ENCODE assay signal across 3 cellular contexts in the genomic region with DNA sequence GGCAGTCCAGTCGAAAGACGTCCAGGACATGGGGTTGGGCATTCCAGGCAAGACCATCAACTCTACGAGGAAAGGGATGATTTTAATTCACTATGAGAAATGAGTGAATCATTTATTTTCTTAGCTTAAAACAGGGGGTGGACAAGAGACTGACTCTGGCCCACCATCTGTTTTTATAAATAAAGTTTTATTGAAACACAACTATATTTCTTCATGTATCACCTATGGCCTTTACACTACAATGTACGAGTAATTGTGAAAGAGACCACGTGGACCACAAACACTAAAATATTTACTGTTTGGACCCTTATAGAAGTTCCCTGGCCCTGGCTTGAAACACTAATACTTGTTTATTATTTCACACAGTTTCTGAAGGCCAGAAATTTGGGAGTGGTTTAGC.
A peak's percentile ranks its signal among the peaks of the same experiment; 100 is the strongest.
TF ChIP-seq lines count a peak whose summit lies in the region.

No MANE protein-coding gene starts in this region.

TF ChIP-seq in HepG2, 621 proteins besides CTCF, POLR2A, EP300 and RAD21 (continues in another document):
- TF ChIP-seq ZC3H4 (CRISPR knock-in tag; IDR thresholded peaks at IDR 0.05; ENCODE audit: borderline replicate concordance) = no peak
- TF ChIP-seq, protein P1, sequence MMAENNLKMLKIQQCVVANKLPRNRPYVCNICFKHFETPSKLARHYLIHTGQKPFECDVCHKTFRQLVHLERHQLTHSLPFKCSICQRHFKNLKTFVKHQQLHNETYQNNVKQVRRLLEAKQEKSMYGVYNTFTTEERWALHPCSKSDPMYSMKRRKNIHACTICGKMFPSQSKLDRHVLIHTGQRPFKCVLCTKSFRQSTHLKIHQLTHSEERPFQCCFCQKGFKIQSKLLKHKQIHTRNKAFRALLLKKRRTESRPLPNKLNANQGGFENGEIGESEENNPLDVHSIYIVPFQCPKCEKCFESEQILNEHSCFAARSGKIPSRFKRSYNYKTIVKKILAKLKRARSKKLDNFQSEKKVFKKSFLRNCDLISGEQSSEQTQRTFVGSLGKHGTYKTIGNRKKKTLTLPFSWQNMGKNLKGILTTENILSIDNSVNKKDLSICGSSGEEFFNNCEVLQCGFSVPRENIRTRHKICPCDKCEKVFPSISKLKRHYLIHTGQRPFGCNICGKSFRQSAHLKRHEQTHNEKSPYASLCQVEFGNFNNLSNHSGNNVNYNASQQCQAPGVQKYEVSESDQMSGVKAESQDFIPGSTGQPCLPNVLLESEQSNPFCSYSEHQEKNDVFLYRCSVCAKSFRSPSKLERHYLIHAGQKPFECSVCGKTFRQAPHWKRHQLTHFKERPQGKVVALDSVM (CRISPR knock-in tag; IDR thresholded peaks at IDR 0.05) = no peak

TF ChIP-seq in GM12878, 131 proteins besides CTCF, POLR2A, EP300 and RAD21:
- TF ChIP-seq, protein P2, sequence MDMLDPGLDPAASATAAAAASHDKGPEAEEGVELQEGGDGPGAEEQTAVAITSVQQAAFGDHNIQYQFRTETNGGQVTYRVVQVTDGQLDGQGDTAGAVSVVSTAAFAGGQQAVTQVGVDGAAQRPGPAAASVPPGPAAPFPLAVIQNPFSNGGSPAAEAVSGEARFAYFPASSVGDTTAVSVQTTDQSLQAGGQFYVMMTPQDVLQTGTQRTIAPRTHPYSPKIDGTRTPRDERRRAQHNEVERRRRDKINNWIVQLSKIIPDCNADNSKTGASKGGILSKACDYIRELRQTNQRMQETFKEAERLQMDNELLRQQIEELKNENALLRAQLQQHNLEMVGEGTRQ (IDR thresholded peaks at IDR 0.05; ENCODE audit: borderline replicate concordance, low read depth, low read length) = no peak
- TF ChIP-seq HDGF (IDR thresholded peaks at IDR 0.05) (no peak), IKZF2 (IDR thresholded peaks at IDR 0.05) (no peak), MTA3 (IDR thresholded peaks at IDR 0.05; ENCODE audit: borderline replicate concordance, low read length) (no peak), BACH1 (IDR thresholded peaks at IDR 0.05; ENCODE audit: borderline replicate concordance) (no peak)
- TF ChIP-seq, protein P3, sequence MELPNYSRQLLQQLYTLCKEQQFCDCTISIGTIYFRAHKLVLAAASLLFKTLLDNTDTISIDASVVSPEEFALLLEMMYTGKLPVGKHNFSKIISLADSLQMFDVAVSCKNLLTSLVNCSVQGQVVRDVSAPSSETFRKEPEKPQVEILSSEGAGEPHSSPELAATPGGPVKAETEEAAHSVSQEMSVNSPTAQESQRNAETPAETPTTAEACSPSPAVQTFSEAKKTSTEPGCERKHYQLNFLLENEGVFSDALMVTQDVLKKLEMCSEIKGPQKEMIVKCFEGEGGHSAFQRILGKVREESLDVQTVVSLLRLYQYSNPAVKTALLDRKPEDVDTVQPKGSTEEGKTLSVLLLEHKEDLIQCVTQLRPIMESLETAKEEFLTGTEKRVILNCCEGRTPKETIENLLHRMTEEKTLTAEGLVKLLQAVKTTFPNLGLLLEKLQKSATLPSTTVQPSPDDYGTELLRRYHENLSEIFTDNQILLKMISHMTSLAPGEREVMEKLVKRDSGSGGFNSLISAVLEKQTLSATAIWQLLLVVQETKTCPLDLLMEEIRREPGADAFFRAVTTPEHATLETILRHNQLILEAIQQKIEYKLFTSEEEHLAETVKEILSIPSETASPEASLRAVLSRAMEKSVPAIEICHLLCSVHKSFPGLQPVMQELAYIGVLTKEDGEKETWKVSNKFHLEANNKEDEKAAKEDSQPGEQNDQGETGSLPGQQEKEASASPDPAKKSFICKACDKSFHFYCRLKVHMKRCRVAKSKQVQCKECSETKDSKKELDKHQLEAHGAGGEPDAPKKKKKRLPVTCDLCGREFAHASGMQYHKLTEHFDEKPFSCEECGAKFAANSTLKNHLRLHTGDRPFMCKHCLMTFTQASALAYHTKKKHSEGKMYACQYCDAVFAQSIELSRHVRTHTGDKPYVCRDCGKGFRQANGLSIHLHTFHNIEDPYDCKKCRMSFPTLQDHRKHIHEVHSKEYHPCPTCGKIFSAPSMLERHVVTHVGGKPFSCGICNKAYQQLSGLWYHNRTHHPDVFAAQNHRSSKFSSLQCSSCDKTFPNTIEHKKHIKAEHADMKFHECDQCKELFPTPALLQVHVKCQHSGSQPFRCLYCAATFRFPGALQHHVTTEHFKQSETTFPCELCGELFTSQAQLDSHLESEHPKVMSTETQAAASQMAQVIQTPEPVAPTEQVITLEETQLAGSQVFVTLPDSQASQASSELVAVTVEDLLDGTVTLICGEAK (IDR thresholded peaks at IDR 0.05; ENCODE audit: borderline replicate concordance) = peak; percentile 33; the same call in 1 of the 2 replicates
TF ChIP-seq in GM12878: peak in this region for 1.

TF ChIP-seq in K562, 482 proteins besides CTCF, POLR2A, EP300 and RAD21:
- no peak for TF ChIP-seq ZNF274 (IDR thresholded peaks at IDR 0.05; ENCODE audit: borderline replicate concordance, low read depth, low read length)
- TF ChIP-seq ARHGAP35 (IDR thresholded peaks at IDR 0.05; ENCODE audit: partially characterized antibody) = no peak
- TF ChIP-seq, protein P3 (IDR thresholded peaks at IDR 0.05) = peak; percentile 89
- TF ChIP-seq, protein P3 (CRISPR knock-in tag; IDR thresholded peaks at IDR 0.05) = peak; percentile 74; the same call in 1 of the 2 replicates
- TF ChIP-seq EWSR1 (IDR thresholded peaks at IDR 0.05; ENCODE audit: borderline replicate concordance, low read depth, partially characterized antibody) = no peak
- TF ChIP-seq PHTF2 (CRISPR knock-in tag; IDR thresholded peaks at IDR 0.05) = no peak
- TF ChIP-seq KAT7 (CRISPR knock-in tag; IDR thresholded peaks at IDR 0.05; ENCODE audit: borderline replicate concordance) = no peak
- TF ChIP-seq POU5F1 (IDR thresholded peaks at IDR 0.05; ENCODE audit: borderline replicate concordance, low read depth, low read length, partially characterized antibody) = no peak
